Comparison of ENCODE assay signal across 1 cellular context in the genomic region with DNA sequence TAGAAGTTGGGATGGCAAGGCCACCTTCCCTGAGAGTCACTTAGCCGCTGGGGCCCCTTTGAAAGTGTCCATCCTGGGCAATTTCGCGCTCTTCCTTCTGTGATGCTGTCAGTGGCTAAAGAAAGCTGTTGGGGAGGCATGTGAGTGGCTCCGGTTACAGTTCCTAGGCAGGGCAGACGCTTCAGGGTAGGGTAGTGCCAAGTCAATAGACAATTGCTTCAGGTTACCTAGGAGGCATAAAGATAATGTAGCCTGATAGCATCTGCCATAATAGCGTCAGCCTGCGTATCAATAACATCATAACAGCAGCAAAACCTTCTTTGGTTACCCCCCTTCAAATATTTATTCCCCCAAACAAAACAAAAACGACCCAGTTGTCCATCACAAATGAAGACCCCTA.
TF ChIP-seq lines count a peak whose summit lies in the region.

A gene (minus strand): TSS at position 101 of the 400 bp plus-strand sequence. CDS start 234 bp downstream, outside the sequence.

TF ChIP-seq in HepG2, 621 proteins besides CTCF, POLR2A, EP300 and RAD21:
- TF ChIP-seq, protein P1, sequence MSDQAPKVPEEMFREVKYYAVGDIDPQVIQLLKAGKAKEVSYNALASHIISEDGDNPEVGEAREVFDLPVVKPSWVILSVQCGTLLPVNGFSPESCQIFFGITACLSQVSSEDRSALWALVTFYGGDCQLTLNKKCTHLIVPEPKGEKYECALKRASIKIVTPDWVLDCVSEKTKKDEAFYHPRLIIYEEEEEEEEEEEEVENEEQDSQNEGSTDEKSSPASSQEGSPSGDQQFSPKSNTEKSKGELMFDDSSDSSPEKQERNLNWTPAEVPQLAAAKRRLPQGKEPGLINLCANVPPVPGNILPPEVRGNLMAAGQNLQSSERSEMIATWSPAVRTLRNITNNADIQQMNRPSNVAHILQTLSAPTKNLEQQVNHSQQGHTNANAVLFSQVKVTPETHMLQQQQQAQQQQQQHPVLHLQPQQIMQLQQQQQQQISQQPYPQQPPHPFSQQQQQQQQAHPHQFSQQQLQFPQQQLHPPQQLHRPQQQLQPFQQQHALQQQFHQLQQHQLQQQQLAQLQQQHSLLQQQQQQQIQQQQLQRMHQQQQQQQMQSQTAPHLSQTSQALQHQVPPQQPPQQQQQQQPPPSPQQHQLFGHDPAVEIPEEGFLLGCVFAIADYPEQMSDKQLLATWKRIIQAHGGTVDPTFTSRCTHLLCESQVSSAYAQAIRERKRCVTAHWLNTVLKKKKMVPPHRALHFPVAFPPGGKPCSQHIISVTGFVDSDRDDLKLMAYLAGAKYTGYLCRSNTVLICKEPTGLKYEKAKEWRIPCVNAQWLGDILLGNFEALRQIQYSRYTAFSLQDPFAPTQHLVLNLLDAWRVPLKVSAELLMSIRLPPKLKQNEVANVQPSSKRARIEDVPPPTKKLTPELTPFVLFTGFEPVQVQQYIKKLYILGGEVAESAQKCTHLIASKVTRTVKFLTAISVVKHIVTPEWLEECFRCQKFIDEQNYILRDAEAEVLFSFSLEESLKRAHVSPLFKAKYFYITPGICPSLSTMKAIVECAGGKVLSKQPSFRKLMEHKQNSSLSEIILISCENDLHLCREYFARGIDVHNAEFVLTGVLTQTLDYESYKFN (CRISPR knock-in tag; conservative IDR thresholded peaks at IDR 0.05) = no peak
- TF ChIP-seq ZNF207 (IDR thresholded peaks at IDR 0.05; ENCODE audit: borderline replicate concordance) = no peak
- TF ChIP-seq RBM39 (IDR thresholded peaks at IDR 0.05; ENCODE audit: low read depth, low read length, poor library complexity, severe bottlenecking) = no peak
- TF ChIP-seq ZBTB38 (CRISPR knock-in tag; IDR thresholded peaks at IDR 0.05) = no peak
- no peak for TF ChIP-seq NONO (IDR thresholded peaks at IDR 0.05)
- no peak for TF ChIP-seq NONO (CRISPR knock-in tag; conservative IDR thresholded peaks at IDR 0.05)
- no peak for TF ChIP-seq TMF1 (CRISPR knock-in tag; IDR thresholded peaks at IDR 0.05; ENCODE audit: low read depth)
- TF ChIP-seq, protein P2, sequence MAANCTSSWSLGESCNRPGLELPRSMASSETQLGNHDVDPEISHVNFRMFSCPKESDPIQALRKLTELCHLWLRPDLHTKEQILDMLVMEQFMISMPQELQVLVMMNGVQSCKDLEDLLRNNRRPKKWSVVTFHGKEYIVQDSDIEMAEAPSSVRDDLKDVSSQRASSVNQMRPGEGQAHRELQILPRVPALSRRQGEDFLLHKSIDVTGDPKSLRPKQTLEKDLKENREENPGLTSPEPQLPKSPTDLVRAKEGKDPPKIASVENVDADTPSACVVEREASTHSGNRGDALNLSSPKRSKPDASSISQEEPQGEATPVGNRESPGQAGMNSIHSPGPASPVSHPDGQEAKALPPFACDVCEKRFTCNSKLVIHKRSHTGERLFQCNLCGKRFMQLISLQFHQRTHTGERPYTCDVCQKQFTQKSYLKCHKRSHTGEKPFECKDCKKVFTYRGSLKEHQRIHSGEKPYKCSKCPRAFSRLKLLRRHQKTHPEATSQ (CRISPR knock-in tag; IDR thresholded peaks at IDR 0.05; ENCODE audit: borderline replicate concordance) = no peak
- TF ChIP-seq SKI (IDR thresholded peaks at IDR 0.05; ENCODE audit: partially characterized antibody) = no peak
- no peak for TF ChIP-seq RFX5 (IDR thresholded peaks at IDR 0.05; ENCODE audit: low read depth, low read length)
- TF ChIP-seq ZNF577 (CRISPR knock-in tag; IDR thresholded peaks at IDR 0.05; ENCODE audit: borderline replicate concordance, low read depth) = no peak
